Comparison of ENCODE assay signal across 7 cellular contexts in the genomic region with DNA sequence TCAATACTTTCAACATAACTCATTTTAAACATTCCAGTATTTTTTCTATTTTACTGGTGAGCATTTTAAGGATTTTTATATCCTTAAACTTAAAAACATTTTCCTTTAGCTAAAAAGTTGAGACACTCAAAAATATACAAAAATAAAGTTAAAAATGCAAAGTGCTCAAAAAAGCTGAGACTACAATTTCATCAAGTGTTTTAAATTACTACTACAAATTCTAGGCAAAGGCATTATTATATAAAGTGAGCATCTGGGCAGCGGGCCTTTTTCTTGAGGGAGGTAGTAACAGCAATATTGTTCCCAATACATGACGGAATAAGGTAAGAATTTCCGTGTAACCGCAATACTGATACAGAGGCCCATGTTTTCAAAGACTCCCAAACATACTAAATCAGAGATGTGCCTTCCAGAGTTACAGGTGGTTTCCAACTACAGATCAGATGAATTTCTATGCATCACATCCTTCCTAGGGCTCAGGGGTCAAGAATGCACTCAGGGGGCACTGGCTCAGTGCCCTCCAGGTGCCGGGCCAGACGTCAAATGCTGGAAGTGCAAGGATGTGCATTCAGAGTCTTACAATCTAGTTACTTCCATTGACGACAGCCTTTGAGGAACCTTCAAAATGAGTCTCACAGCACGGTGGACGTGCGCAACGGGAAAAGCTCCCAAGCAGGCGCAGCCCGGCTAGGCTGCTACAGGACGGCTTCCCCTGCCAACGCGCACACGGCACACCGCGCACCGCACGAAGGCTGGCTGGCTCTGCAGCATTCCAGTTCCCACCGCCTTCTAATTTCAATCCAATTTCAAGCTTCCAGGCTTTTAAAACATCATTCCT. TPM values are rescaled to one million over a fixed set of nuclear protein-coding genes. Genes with fewer than 3 reads are reported as not detected.
DNase-seq lines count a peak whose midpoint lies in the region; ATAC-seq, FAIRE-seq and TF ChIP-seq lines count a peak whose summit lies in the region.

No MANE protein-coding gene starts in this region.

- CTCF ChIA-PET in HEK293T (lab: Yijun Ruan, JAX): interaction anchor here (1.4 kb wide), 1 partner anchor 12 kb away, joined by 3 read pairs; no protein-coding TSS in a partner anchor

- DNase-seq in GM12865 (ENCODE audit: low read depth) (peak; percentile 45), HEK293T (ENCODE audit: extremely low spot score) (peak; percentile 39), NCI-H774 (lab: John Stamatoyannopoulos, UW) (peak; percentile 58), fibroblast of pulmonary artery (ENCODE audit: low read depth) (peak; percentile 83), nephron progenitor cell (peak; percentile 44), urothelium cell line (ENCODE audit: low spot score) (peak; percentile 61)

- H3K9me3 Mint-ChIP-seq in activated T-helper 17 cell treated with anti-CD3 and anti-CD28 coated beads, Interleukin-2, amount 50 U/mL, for 72 hours: no peaks in the 10 kb centered on the region
- no peaks in the 10 kb centered on the region for H3K9me3 Mint-ChIP-seq in nephron progenitor cell

- FAIRE-seq in urothelium cell line (lab: Jason Lieb, UNC): no peak

- H3K27me3 Mint-ChIP-seq in activated T-helper 17 cell treated with anti-CD3 and anti-CD28 coated beads, Interleukin-2, amount 50 U/mL, for 72 hours: no peaks in the 10 kb centered on the region
- peaks cover 3% of the 10 kb centered on the region for H3K27me3 Mint-ChIP-seq in nephron progenitor cell (ENCODE audit: low read depth, poor library complexity)

- peak overlapping the region; percentile 96 for H3K27ac Mint-ChIP-seq in activated T-helper 17 cell treated with anti-CD3 and anti-CD28 coated beads, Interleukin-2, amount 50 U/mL, for 72 hours
- H3K27ac Mint-ChIP-seq in nephron progenitor cell: peak overlapping the region; percentile 98

- peak; percentile 50 for ATAC-seq in activated T-helper 17 cell treated with anti-CD3 and anti-CD28 coated beads, Interleukin-2, amount 50 U/mL, for 72 hours (replicated peaks)

- H3K4me3 ChIP-seq in GM12865 (ENCODE audit: low read depth, low read length): peak overlapping the region; percentile 80
- peak overlapping the region; percentile 72 for H3K4me3 ChIP-seq in fibroblast of pulmonary artery (replicated peaks; ENCODE audit: low read depth, low read length)

- TF ChIP-seq CTCF in GM12865 (IDR thresholded peaks at IDR 0.05; ENCODE audit: insufficient read depth, low read depth, low read length, missing control alignments) (no peak), fibroblast of pulmonary artery (IDR thresholded peaks at IDR 0.05; ENCODE audit: low read length, missing control alignments) (no peak), nephron progenitor cell (IDR thresholded peaks at IDR 0.05) (no peak)

- H3K36me3 Mint-ChIP-seq in activated T-helper 17 cell treated with anti-CD3 and anti-CD28 coated beads, Interleukin-2, amount 50 U/mL, for 72 hours (ENCODE audit: low read depth): peaks cover 41% of the 10 kb centered on the region
- peaks cover 27% of the 10 kb centered on the region for H3K36me3 Mint-ChIP-seq in nephron progenitor cell (ENCODE audit: low read depth)

- H3K4me1 Mint-ChIP-seq in activated T-helper 17 cell treated with anti-CD3 and anti-CD28 coated beads, Interleukin-2, amount 50 U/mL, for 72 hours: peaks cover 14% of the 10 kb centered on the region
- peaks cover 57% of the 10 kb centered on the region for H3K4me1 Mint-ChIP-seq in nephron progenitor cell

- H3K4me3 Mint-ChIP-seq in activated T-helper 17 cell treated with anti-CD3 and anti-CD28 coated beads, Interleukin-2, amount 50 U/mL, for 72 hours: peak overlapping the region; percentile 98
- peak overlapping the region; percentile 95 for H3K4me3 Mint-ChIP-seq in nephron progenitor cell

- POLR2A ChIA-PET in HEK293T (lab: Yijun Ruan, JAX): interaction anchor here (2.8 to 4.7 kb wide), 3 partner anchors 17 to 29 kb away, joined by 12 to 49 read pairs (median 17); partner anchors contain the start of genes C6orf120, DYNLT2, ERMARD and WDR27

TF ChIP-seq in HEK293T, 16 proteins besides CTCF, POLR2A, EP300 and RAD21:
- TF ChIP-seq NFRKB (IDR thresholded peaks at IDR 0.05) (no peak), CTBP1 (IDR thresholded peaks at IDR 0.05; ENCODE audit: borderline replicate concordance) (no peak), BHLHE40 (IDR thresholded peaks at IDR 0.05; ENCODE audit: borderline replicate concordance) (no peak), L3MBTL2 (conservative IDR thresholded peaks at IDR 0.05) (peak; percentile 59)

RNA-seq across cellular contexts. Expression of gene PHF10, which starts 1.7 kb away (rescaled TPM):
- 10 to 100 TPM; 68.4 to 84.5 TPM for total RNA-seq in activated T-helper 17 cell treated with anti-CD3 and anti-CD28 coated beads, Interleukin-2, amount 50 U/mL, for 72 hours

RNA-seq across cellular contexts. Expression of gene C6orf120, which starts 20.7 kb away (rescaled TPM):
- 10 to 100 TPM; 12.0 to 14.6 TPM for total RNA-seq in activated T-helper 17 cell treated with anti-CD3 and anti-CD28 coated beads, Interleukin-2, amount 50 U/mL, for 72 hours

RNA-seq across cellular contexts. Expression of gene WDR27, which starts 20.8 kb away (rescaled TPM):
- 10 to 100 TPM; 38.3 to 39.9 TPM for total RNA-seq in activated T-helper 17 cell treated with anti-CD3 and anti-CD28 coated beads, Interleukin-2, amount 50 U/mL, for 72 hours

RNA-seq across cellular contexts. Expression of gene DYNLT2, which starts 28.8 kb away (rescaled TPM):
- total RNA-seq in activated T-helper 17 cell treated with anti-CD3 and anti-CD28 coated beads, Interleukin-2, amount 50 U/mL, for 72 hours: 1 to 10 TPM; 1.6 to 3.1 TPM

RNA-seq across cellular contexts. Expression of gene ERMARD, which starts 28.8 kb away (rescaled TPM):
- 10 to 100 TPM; 25.5 to 28.3 TPM for total RNA-seq in activated T-helper 17 cell treated with anti-CD3 and anti-CD28 coated beads, Interleukin-2, amount 50 U/mL, for 72 hours

Comparison
In these comparisons a context has a peak if more than half of its experiments do, and no peak if none do; other contexts are left out.
1. Peak in every context shown above with its lines: DNase-seq, ATAC-seq and H3K4me3 ChIP-seq.